In genomic region chr17:1122681-1123396, GRCh38 we compare ENCODE assay signal across 8 cellular contexts. TPM values are rescaled to one million over a fixed set of nuclear protein-coding genes. Genes with fewer than 3 reads are reported as not detected.
A peak's percentile ranks its signal among the peaks of the same experiment; 100 is the strongest.
DNase-seq lines count a peak whose midpoint lies in the region; ATAC-seq, FAIRE-seq and TF ChIP-seq lines count a peak whose summit lies in the region.

No MANE protein-coding gene starts in this region.

- ATAC-seq in pancreas (peak; percentile 83 to 97 (median 95)), GM18520 (IDR thresholded peaks at IDR 0.05; ENCODE audit: unreplicated experiment) (no peak)

- H3K27ac ChIP-seq in pancreas: peak overlapping the region; percentile 14 to 59 (median 51)
- peak overlapping the region; percentile 39 to 58 for H3K27ac ChIP-seq in tibial artery

- H3K9me3 ChIP-seq in pancreas: no peaks in the 10 kb centered on the region
- H3K9me3 ChIP-seq in tibial artery: no peaks in the 10 kb centered on the region

- no peak overlapping the region for H3K4me3 Mint-ChIP-seq in activated naive CD4-positive, alpha-beta T cell treated with anti-CD3 and anti-CD28 coated beads, Interleukin-2, amount 10 ng/mL, durations not matched to agents 7 days and 5 days

- H3K27me3 ChIP-seq in pancreas: no peaks in the 10 kb centered on the region
- H3K27me3 ChIP-seq in tibial artery: no peaks in the 10 kb centered on the region

- H3K9me3 Mint-ChIP-seq in activated naive CD4-positive, alpha-beta T cell treated with anti-CD3 and anti-CD28 coated beads, Interleukin-2, amount 10 ng/mL, durations not matched to agents 7 days and 5 days: no peaks in the 10 kb centered on the region

- no peak overlapping the region for H3K27ac Mint-ChIP-seq in activated naive CD4-positive, alpha-beta T cell treated with anti-CD3 and anti-CD28 coated beads, Interleukin-2, amount 10 ng/mL, durations not matched to agents 7 days and 5 days

- no peaks in the 10 kb centered on the region for H3K36me3 Mint-ChIP-seq in activated naive CD4-positive, alpha-beta T cell treated with anti-CD3 and anti-CD28 coated beads, Interleukin-2, amount 10 ng/mL, durations not matched to agents 7 days and 5 days

- H3K36me3 ChIP-seq in pancreas: no peaks in the 10 kb centered on the region
- H3K36me3 ChIP-seq in tibial artery: peaks cover 0 to 11% (median 9%) of the 10 kb centered on the region in 3 donors

- H3K4me1 Mint-ChIP-seq in activated naive CD4-positive, alpha-beta T cell treated with anti-CD3 and anti-CD28 coated beads, Interleukin-2, amount 10 ng/mL, durations not matched to agents 7 days and 5 days: peaks cover 10% of the 10 kb centered on the region

- in situ Hi-C loops in SK-MEL-5 (cut with HindIII; ENCODE audit: low pct_unique_long_range_greater_than_20kb, low sequenced_read_pairs): no loop called here

- WGBS in pancreas, 2 donors: 7 to 8% methylated on average over 20 of the region's 20 CpGs

- H3K27me3 Mint-ChIP-seq in activated naive CD4-positive, alpha-beta T cell treated with anti-CD3 and anti-CD28 coated beads, Interleukin-2, amount 10 ng/mL, durations not matched to agents 7 days and 5 days: peaks cover 41% of the 10 kb centered on the region

- FAIRE-seq in pancreas (lab: Jason Lieb, UNC): no peak

- CTCF ChIA-PET in activated naive CD4-positive, alpha-beta T cell treated with anti-CD3 and anti-CD28 coated beads, Interleukin-2, amount 10 ng/mL, durations not matched to agents 7 days and 5 days (lab: Charles Lee): interaction anchor here (0.6 to 7.4 kb wide), 24 partner anchors 10 to 394 kb away, joined by 3 to 97 read pairs (median 4); partner anchors contain the start of gene INPP5K

- intact Hi-C loops in pancreas (cut with DNase I): loop anchor here in 1 of 3 donors (5.0 kb wide), 1 partner anchor 64 kb away; no protein-coding TSS in a partner anchor
- intact Hi-C loops in tibial artery (cut with DNase I; ENCODE audit: low total_unique reads): no loop called here

- TF ChIP-seq CTCF in pancreas (IDR thresholded peaks at IDR 0.05): peak; percentile 71 to 91 (median 84)
- TF ChIP-seq CTCF in tibial artery (IDR thresholded peaks at IDR 0.05): peak; percentile 91 to 95

- peaks cover 0 to 9% (median 0%) of the 10 kb centered on the region in 3 donors for H3K4me1 ChIP-seq in pancreas
- H3K4me1 ChIP-seq in tibial artery: peaks cover 0 to 15% (median 13%) of the 10 kb centered on the region in 4 donors

- H3K4me3 ChIP-seq in pancreas (no peak overlapping the region), tibial artery (no peak overlapping the region)

- DNase-seq in DMS53 treated with DMSO at 0.1 percent for 48 hours (lab: John Stamatoyannopoulos, UW; ENCODE audit: unreplicated experiment): peak; percentile 39
- peak; percentile 69 for DNase-seq in HT1080 (ENCODE audit: low read depth)
- DNase-seq in SK-MEL-5 (ENCODE audit: low read depth, low spot score): peak; percentile 68
- peak; percentile 88 for DNase-seq in activated naive CD4-positive, alpha-beta T cell treated with anti-CD3 and anti-CD28 coated beads, Interleukin-2, amount 10 ng/mL, durations not matched to agents 7 days and 5 days
- peak; percentile 49 for DNase-seq in globus pallidus (ENCODE audit: low spot score)
- DNase-seq in pancreas: peak; percentile 73 to 95 (median 87)
- peak; percentile 82 to 91 for DNase-seq in tibial artery

RNA-seq across cellular contexts. Expression of gene ABR, which starts 56.9 kb away (rescaled TPM):
- total RNA-seq in HT1080 (2014; rRNA removed; shearing (Covaris generic)): 64.7 and 71.2 TPM in 2 replicates
- 77.9 and 83.3 TPM in 2 replicates for polyA plus RNA-seq in HT1080 (2015; cell fraction: cytosol; rRNA removed)
- polyA plus RNA-seq in HT1080 (2015; cell fraction: nucleus; rRNA removed): 115 and 122 TPM in 2 replicates
- total RNA-seq in SK-MEL-5 (2014; rRNA removed; shearing (Covaris generic)): 26.2 and 38.4 TPM in 2 replicates
- polyA plus RNA-seq in SK-MEL-5 (2015; cell fraction: cytosol; rRNA removed): 69.8 and 85.3 TPM in 2 replicates
- 96.7 and 109 TPM in 2 replicates for polyA plus RNA-seq in SK-MEL-5 (2015; cell fraction: nucleus; rRNA removed)
- 10 to 100 TPM; 15.4 to 57.4 (median 22.5) TPM for total RNA-seq in pancreas
- polyA plus RNA-seq in pancreas: 10 to 100 TPM; 39.2 to 65.7 TPM
